In genomic region chr16:401468-402348, GRCh38 we compare ENCODE assay signal across 8 cellular contexts. TPM values are rescaled to one million over a fixed set of nuclear protein-coding genes. Genes with fewer than 3 reads are reported as not detected.
A peak's percentile ranks its signal among the peaks of the same experiment; 100 is the strongest.
DNase-seq lines count a peak whose midpoint lies in the region; ATAC-seq, FAIRE-seq and TF ChIP-seq lines count a peak whose summit lies in the region.

Gene DECR2, plus strand, starts transcription at chr16:401885. Its CDS starts 79 bp downstream, at chr16:401964.

- H4K20me1 ChIP-seq in MM.1S (ENCODE audit: insufficient read depth, low read length): no peaks in the 10 kb centered on the region

- H3K9me3 Mint-ChIP-seq in activated naive CD8-positive, alpha-beta T cell treated with anti-CD3 and anti-CD28 coated beads for 36 hours: no peaks in the 10 kb centered on the region

- H3K4me1 ChIP-seq in MM.1S (ENCODE audit: low read length) (peaks cover 4% of the 10 kb centered on the region; the same call in 1 of the 2 replicates), pancreas (peaks cover 0 to 7% (median 2%) of the 10 kb centered on the region in 3 donors), thymus (ENCODE audit: control insufficient read depth, insufficient read depth, low read length) (peaks cover 4% of the 10 kb centered on the region)

- H3K27me3 ChIP-seq in MM.1S (replicated peaks; ENCODE audit: insufficient read depth, low read length) (no peaks in the 10 kb centered on the region), pancreas (no peaks in the 10 kb centered on the region), thymus (ENCODE audit: control insufficient read depth, insufficient read depth) (no peaks in the 10 kb centered on the region)

- TF ChIP-seq CTCF in MM.1S (IDR thresholded peaks at IDR 0.05; ENCODE audit: low read length): peak; percentile 37
- no peak for TF ChIP-seq CTCF in pancreas (IDR thresholded peaks at IDR 0.05)

- H3K36me3 Mint-ChIP-seq in activated naive CD8-positive, alpha-beta T cell treated with anti-CD3 and anti-CD28 coated beads for 36 hours: no peaks in the 10 kb centered on the region

- peak within 1 kb of the TSS; percentile 84 for H3K27ac Mint-ChIP-seq in activated naive CD8-positive, alpha-beta T cell treated with anti-CD3 and anti-CD28 coated beads for 36 hours

- H3K9ac ChIP-seq in MM.1S (ENCODE audit: low read length): peak within 1 kb of the TSS; percentile 75

- H3K4me2 ChIP-seq in MM.1S (ENCODE audit: low read depth, low read length): peak within 1 kb of the TSS; percentile 94

- H3K4me3 ChIP-seq in MM.1S (ENCODE audit: low read length) (peak within 1 kb of the TSS; percentile 94), pancreas (peak within 1 kb of the TSS; percentile 42 to 96 (median 66)), thymus (ENCODE audit: low read length) (peak within 1 kb of the TSS; percentile 85)

- 0 to 1% methylated on average over 44 to 91 of the region's 91 CpGs for WGBS in pancreas, 2 donors
- WGBS in thymus: under 1% methylated on average over 91 of the region's 91 CpGs

- peaks cover under 1% of the 10 kb centered on the region for H3K27me3 Mint-ChIP-seq in activated naive CD8-positive, alpha-beta T cell treated with anti-CD3 and anti-CD28 coated beads for 36 hours

- peak within 1 kb of the TSS; percentile 74 for H2AFZ ChIP-seq in MM.1S (ENCODE audit: low read length)

- H3K9me3 ChIP-seq in MM.1S (replicated peaks; ENCODE audit: insufficient read depth, low read length) (no peaks in the 10 kb centered on the region), pancreas (no peaks in the 10 kb centered on the region), thymus (ENCODE audit: control insufficient read depth) (no peaks in the 10 kb centered on the region)

- H3K9me2 ChIP-seq in MM.1S (replicated peaks; ENCODE audit: insufficient read depth, low read length): no peaks in the 10 kb centered on the region

- intact Hi-C loops in head of caudate nucleus (cut with DNase I): no loop called here
- intact Hi-C loops in pancreas (cut with DNase I): no loop called here

- H3K79me2 ChIP-seq in MM.1S (ENCODE audit: low read length): peaks cover 16% of the 10 kb centered on the region

- peak; percentile 86 to 93 (median 90) for ATAC-seq in pancreas

- no peak for FAIRE-seq in pancreas (lab: Jason Lieb, UNC)

- DNase-seq in ELR (ENCODE audit: low read depth) (peak; percentile 86), GOT3 (lab: John Stamatoyannopoulos, UW) (peak; percentile 87), MM.1S (peak; percentile 93), SKM-1 (lab: John Stamatoyannopoulos, UW; ENCODE audit: unreplicated experiment) (peak; percentile 86), head of caudate nucleus (peak; percentile 86 to 99 (median 96)), pancreas (peak; percentile 94 to 100 (median 98))
- peak; percentile 96 for DNase-seq in activated naive CD8-positive, alpha-beta T cell treated with anti-CD3 and anti-CD28 coated beads for 36 hours

- peaks cover 25% of the 10 kb centered on the region for H3F3A ChIP-seq in MM.1S (ENCODE audit: insufficient read depth, low read length)

- H3K27ac ChIP-seq in MM.1S (ENCODE audit: low read length) (peak within 1 kb of the TSS; percentile 67; the same call in 1 of the 2 replicates), pancreas (peak within 1 kb of the TSS; percentile 78 to 90 (median 88)), thymus (ENCODE audit: low read depth) (peak within 1 kb of the TSS; percentile 94)

- H3K36me3 ChIP-seq in MM.1S (replicated peaks; ENCODE audit: insufficient read depth, low read length) (no peaks in the 10 kb centered on the region), pancreas (no peaks in the 10 kb centered on the region), thymus (ENCODE audit: control insufficient read depth, insufficient read depth) (no peaks in the 10 kb centered on the region)

- H3K4me1 Mint-ChIP-seq in activated naive CD8-positive, alpha-beta T cell treated with anti-CD3 and anti-CD28 coated beads for 36 hours: peaks cover 7% of the 10 kb centered on the region

- peak within 1 kb of the TSS; percentile 87 for H3K4me3 Mint-ChIP-seq in activated naive CD8-positive, alpha-beta T cell treated with anti-CD3 and anti-CD28 coated beads for 36 hours

RNA-seq across cellular contexts. Expression of gene DECR2, which starts in this region (rescaled TPM):
- total RNA-seq in activated naive CD8-positive, alpha-beta T cell treated with anti-CD3 and anti-CD28 coated beads for 36 hours: 1 to 10 TPM; 7.0 to 8.2 TPM
- 10 to 100 TPM in 5 of 6 donors, 1 to 10 TPM in 1; 9.2 to 21.4 (median 15.6) TPM for total RNA-seq in pancreas
- 10 to 100 TPM; 48.8 to 68.0 TPM for polyA plus RNA-seq in pancreas
- 14.2 TPM for polyA plus RNA-seq in thymus

Comparison
In these comparisons a context has a peak if more than half of its experiments do, and no peak if none do; other contexts are left out.
1. Peak in every context shown above with its lines: DNase-seq, ATAC-seq, H3K4me3 ChIP-seq and H3K27ac ChIP-seq.